12 cellular contexts compared by ENCODE assay signal in genomic region chrX:20363003-20363674, GRCh38.
DNase-seq lines count a peak whose midpoint lies in the region; ATAC-seq, FAIRE-seq and TF ChIP-seq lines count a peak whose summit lies in the region.
"Had no signal": no experiment of that assay in that cellular context is flagged by ENCODE, and none has a peak within 500 bp of the region (broad histone marks: within the 10 kb centered on the region; RNA-seq: fewer than 3 reads in every experiment).

No MANE protein-coding gene starts in this region.

- TSS peak; percentile 93 for BruUV-seq in HepG2 (replicated peaks; lab: Mats Ljungman, UMichigan)

- ATAC-seq in HepG2 = peak; percentile 67
- ATAC-seq in HG03039 (IDR thresholded peaks at IDR 0.05; ENCODE audit: unreplicated experiment) = no peak
- ATAC-seq: activated naive CD4-positive, alpha-beta T cell treated with anti-CD3 and anti-CD28 coated beads, Interleukin-2, amount 50 U/mL, for 72 hours; HCT116 had no signal

- no peak overlapping the region for H2AFZ ChIP-seq in HepG2 (ENCODE audit: low read length)

- H3K27ac ChIP-seq in HepG2 (ENCODE audit: extremely low read length, insufficient read depth, low read length) = peak overlapping the region; percentile 98
- peak overlapping the region; percentile 64 for H3K27ac ChIP-seq in stomach smooth muscle (ENCODE audit: low read length)

- H3K9me3 ChIP-seq in HepG2 (ENCODE audit: low read length) = no peaks in the 10 kb centered on the region
- H3K9me3 ChIP-seq in stomach smooth muscle (ENCODE audit: control insufficient read depth in 2 of 2, low read length in 2 of 2) = no peaks in the 10 kb centered on the region

- in situ Hi-C loops in HepG2 (cut with HindIII; ENCODE audit: extremely low pct_ligation_motif_present, low pct_unique_long_range_greater_than_20kb) = loop anchor here (10.0 kb wide), 1 partner anchor 98 kb away; the partner anchor contains the start of gene RPS6KA3

- H3K9ac ChIP-seq in HepG2 (ENCODE audit: insufficient read depth, low read depth, low read length) = peak overlapping the region; percentile 86
- H3K9ac ChIP-seq in stomach smooth muscle (ENCODE audit: low read length in 2 of 2) = no peak overlapping the region

- TF ChIP-seq CTCF in choroid plexus epithelial cell (conservative IDR thresholded peaks at IDR 0.05; ENCODE audit: low read depth, low read length) (no peak), HepG2 (CRISPR knock-in tag; IDR thresholded peaks at IDR 0.05) (no peak), GM10266 (IDR thresholded peaks at IDR 0.05; ENCODE audit: control insufficient read depth, insufficient read depth, low read depth, missing control alignments) (no peak)

- peak overlapping the region; percentile 84 for H3K4me2 ChIP-seq in HepG2 (ENCODE audit: low read depth, low read length)

- no peaks in the 10 kb centered on the region for H4K20me1 ChIP-seq in HepG2 (ENCODE audit: insufficient read depth, low read length)

- POLR2A ChIA-PET in HepG2 (lab: Yijun Ruan, JAX) = interaction anchor here (0.8 to 3.4 kb wide), 24 partner anchors 8 to 117 kb away, joined by 3 to 45 read pairs (median 8); partner anchors contain the start of gene RPS6KA3

- no peaks in the 10 kb centered on the region for H3K79me2 ChIP-seq in HepG2 (ENCODE audit: insufficient read depth, low read length)

- TF ChIP-seq RAD21 in HepG2 (CRISPR knock-in tag; IDR thresholded peaks at IDR 0.05) = no peak

- FAIRE-seq in HepG2 (lab: Jason Lieb, UNC) = no peak

- no peaks in the 10 kb centered on the region for H3K36me3 ChIP-seq in HepG2 (replicated peaks in 1 of 2; ENCODE audit: control insufficient read depth in 1 of 2, insufficient read depth in 2 of 2, low read length in 2 of 2)
- no peaks in the 10 kb centered on the region for H3K36me3 ChIP-seq in stomach smooth muscle (ENCODE audit: control insufficient read depth in 2 of 2, insufficient read depth in 2 of 2, low read length in 2 of 2)

- peak; percentile 26 for DNase-seq in NCI-H1105 (lab: John Stamatoyannopoulos, UW)
- no peak for DNase-seq in NCI-H1105 treated with DMSO at 0.1 percent for 48 hours (lab: John Stamatoyannopoulos, UW)
- DNase-seq in choroid plexus epithelial cell (ENCODE audit: low read depth) = peak; percentile 78
- DNase-seq in HepG2 (ENCODE audit: low spot score) = no peak
- DNase-seq in GM10266 (ENCODE audit: extremely low spot score) = no peak
- no peak for DNase-seq in NCI-H1436 treated with DMSO at 0.1 percent for 48 hours (lab: John Stamatoyannopoulos, UW)
- DNase-seq: activated CD4-positive, alpha-beta T cell treated with anti-CD3 and anti-CD28 coated beads for 1 hour; GF-D8 had no signal

- intact Hi-C loops in HepG2 (cut with micrococcal nuclease; ENCODE audit: unreplicated experiment) = loop anchor here (2.0 kb wide), 3 partner anchors 80 to 100 kb away; no protein-coding TSS in a partner anchor

- CTCF ChIA-PET in HepG2 (lab: Yijun Ruan, JAX; ENCODE audit: low intra/inter-chr PET ratio, low total read pairs) = no interaction called here

- no peak for TF ChIP-seq POLR2A in HepG2 (IDR thresholded peaks at IDR 0.05; ENCODE audit: insufficient read depth in 1 of 2, low read depth in 2 of 2, low read length in 2 of 2)

- TF ChIP-seq EP300 in HepG2 (IDR thresholded peaks at IDR 0.05; ENCODE audit: low read depth in 2 of 2, low read length in 2 of 2) (no peak), HepG2 (CRISPR knock-in tag; IDR thresholded peaks at IDR 0.05; ENCODE audit: borderline replicate concordance) (no peak)

- peaks cover 51% of the 10 kb centered on the region for H3K4me1 ChIP-seq in HepG2 (ENCODE audit: insufficient read depth, low read length)
- H3K4me1 ChIP-seq in stomach smooth muscle (ENCODE audit: control insufficient read depth, insufficient read depth, low read length) = peaks cover 5% of the 10 kb centered on the region

- H3K4me3 ChIP-seq in choroid plexus epithelial cell (ENCODE audit: low read depth, low read length) (no peak overlapping the region), HepG2 (replicated peaks in 1 of 3; ENCODE audit: insufficient read depth in 1 of 3, low read depth in 2 of 3, low read length in 3 of 3) (peak overlapping the region; percentile 8 to 62 (median 43); a peak in 3 of 6 replicates), stomach smooth muscle (ENCODE audit: low read length in 2 of 2) (no peak overlapping the region)

- under 1% methylated on average over 14 of the region's 14 CpGs for WGBS in HepG2 (ENCODE audit: low lambda C conversion rate)

- H3K27me3 ChIP-seq in HepG2 (ENCODE audit: control insufficient read depth in 1 of 2, insufficient read depth in 2 of 2, low read length in 2 of 2) (no peaks in the 10 kb centered on the region), stomach smooth muscle (ENCODE audit: control insufficient read depth in 1 of 2, insufficient read depth in 2 of 2, low read length in 2 of 2) (no peaks in the 10 kb centered on the region)

TF ChIP-seq in HepG2, 621 proteins besides CTCF, POLR2A, EP300 and RAD21 (continues in another document):
- TF ChIP-seq MEIS2 (CRISPR knock-in tag; IDR thresholded peaks at IDR 0.05) (no peak), ZGPAT (CRISPR knock-in tag; IDR thresholded peaks at IDR 0.05) (no peak), TIGD3 (CRISPR knock-in tag; IDR thresholded peaks at IDR 0.05; ENCODE audit: borderline replicate concordance) (no peak), GATAD2A (CRISPR knock-in tag; IDR thresholded peaks at IDR 0.05) (peak; percentile 8; the same call in 1 of the 2 replicates), ARID3A (IDR thresholded peaks at IDR 0.05; ENCODE audit: low read depth, low read length) (0 out of 2 replicates have a peak, but pooled peaks have one; percentile 9), NR2F1 (CRISPR knock-in tag; IDR thresholded peaks at IDR 0.05) (no peak), ATF3 (CRISPR knock-in tag; IDR thresholded peaks at IDR 0.05) (no peak), ISX (CRISPR knock-in tag; conservative IDR thresholded peaks at IDR 0.05) (no peak), DNMT1 (CRISPR knock-in tag; IDR thresholded peaks at IDR 0.05) (no peak), IRF2 (CRISPR knock-in tag; IDR thresholded peaks at IDR 0.05) (no peak)

Comparison
In these comparisons a context has a peak if more than half of its experiments do, and no peak if none do; other contexts are left out.
1. DNase-seq: peak in NCI-H1105 (single experiment) and choroid plexus epithelial cell (single experiment); none in NCI-H1105 treated with DMSO at 0.1 percent for 48 hours (single experiment), HepG2 (single experiment), GM10266 (single experiment) and NCI-H1436 treated with DMSO at 0.1 percent for 48 hours (single experiment).
2. H3K4me3 ChIP-seq: peak in HepG2 (3 of 3); none in choroid plexus epithelial cell (single experiment) and stomach smooth muscle (0 of 2).